ENCODE assay signal across 1 cellular context in the genomic region with DNA sequence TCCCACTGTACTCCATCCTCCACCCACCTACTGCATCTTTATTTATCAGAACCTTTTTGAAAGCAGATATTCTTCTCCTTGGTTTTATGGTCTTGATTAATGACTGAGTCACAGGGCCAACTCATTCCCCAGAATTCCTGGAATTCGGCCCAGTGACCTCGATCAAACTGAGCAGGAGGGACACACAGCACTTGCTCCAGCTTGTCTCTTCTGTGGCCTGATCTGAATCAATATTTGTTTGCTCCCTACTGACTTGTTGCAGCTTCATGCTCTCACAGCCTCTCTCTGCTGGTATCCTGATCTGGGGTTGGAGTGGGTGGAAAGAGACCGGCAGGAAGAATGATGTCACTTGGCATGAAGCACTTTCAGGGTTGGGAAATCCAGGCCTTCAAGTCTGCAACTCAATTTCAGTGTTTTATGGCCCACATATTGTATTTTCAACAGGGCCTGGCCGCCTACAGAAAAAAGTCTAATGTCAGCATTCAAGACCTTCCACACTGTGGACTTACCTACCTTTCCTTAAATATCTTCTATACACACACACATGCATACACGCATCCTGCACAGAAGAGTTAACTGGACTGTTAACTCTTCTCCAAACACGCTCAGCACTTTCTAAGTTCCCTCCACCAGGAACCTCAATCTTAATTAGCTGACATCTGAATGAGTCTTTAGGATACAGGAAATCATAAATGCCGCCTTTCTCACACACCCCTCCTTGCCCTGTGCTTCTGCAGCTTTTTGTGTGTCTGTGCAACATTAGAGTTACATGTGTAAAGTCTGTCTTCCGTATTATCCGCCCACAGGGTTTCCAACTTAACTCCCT.
TF ChIP-seq lines count a peak whose summit lies in the region.

No MANE protein-coding gene starts in this region.

TF ChIP-seq in HepG2, 621 proteins besides CTCF, POLR2A, EP300 and RAD21 (continued from another document and continues in another):
- TF ChIP-seq, protein P1, sequence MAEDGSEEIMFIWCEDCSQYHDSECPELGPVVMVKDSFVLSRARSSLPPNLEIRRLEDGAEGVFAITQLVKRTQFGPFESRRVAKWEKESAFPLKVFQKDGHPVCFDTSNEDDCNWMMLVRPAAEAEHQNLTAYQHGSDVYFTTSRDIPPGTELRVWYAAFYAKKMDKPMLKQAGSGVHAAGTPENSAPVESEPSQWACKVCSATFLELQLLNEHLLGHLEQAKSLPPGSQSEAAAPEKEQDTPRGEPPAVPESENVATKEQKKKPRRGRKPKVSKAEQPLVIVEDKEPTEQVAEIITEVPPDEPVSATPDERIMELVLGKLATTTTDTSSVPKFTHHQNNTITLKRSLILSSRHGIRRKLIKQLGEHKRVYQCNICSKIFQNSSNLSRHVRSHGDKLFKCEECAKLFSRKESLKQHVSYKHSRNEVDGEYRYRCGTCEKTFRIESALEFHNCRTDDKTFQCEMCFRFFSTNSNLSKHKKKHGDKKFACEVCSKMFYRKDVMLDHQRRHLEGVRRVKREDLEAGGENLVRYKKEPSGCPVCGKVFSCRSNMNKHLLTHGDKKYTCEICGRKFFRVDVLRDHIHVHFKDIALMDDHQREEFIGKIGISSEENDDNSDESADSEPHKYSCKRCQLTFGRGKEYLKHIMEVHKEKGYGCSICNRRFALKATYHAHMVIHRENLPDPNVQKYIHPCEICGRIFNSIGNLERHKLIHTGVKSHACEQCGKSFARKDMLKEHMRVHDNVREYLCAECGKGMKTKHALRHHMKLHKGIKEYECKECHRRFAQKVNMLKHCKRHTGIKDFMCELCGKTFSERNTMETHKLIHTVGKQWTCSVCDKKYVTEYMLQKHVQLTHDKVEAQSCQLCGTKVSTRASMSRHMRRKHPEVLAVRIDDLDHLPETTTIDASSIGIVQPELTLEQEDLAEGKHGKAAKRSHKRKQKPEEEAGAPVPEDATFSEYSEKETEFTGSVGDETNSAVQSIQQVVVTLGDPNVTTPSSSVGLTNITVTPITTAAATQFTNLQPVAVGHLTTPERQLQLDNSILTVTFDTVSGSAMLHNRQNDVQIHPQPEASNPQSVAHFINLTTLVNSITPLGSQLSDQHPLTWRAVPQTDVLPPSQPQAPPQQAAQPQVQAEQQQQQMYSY (CRISPR knock-in tag; IDR thresholded peaks at IDR 0.05) = no peak
- no peak for TF ChIP-seq SALL2 (CRISPR knock-in tag; IDR thresholded peaks at IDR 0.05)
- no peak for TF ChIP-seq TSC22D2 (CRISPR knock-in tag; IDR thresholded peaks at IDR 0.05; ENCODE audit: borderline replicate concordance)
- TF ChIP-seq, protein P2, sequence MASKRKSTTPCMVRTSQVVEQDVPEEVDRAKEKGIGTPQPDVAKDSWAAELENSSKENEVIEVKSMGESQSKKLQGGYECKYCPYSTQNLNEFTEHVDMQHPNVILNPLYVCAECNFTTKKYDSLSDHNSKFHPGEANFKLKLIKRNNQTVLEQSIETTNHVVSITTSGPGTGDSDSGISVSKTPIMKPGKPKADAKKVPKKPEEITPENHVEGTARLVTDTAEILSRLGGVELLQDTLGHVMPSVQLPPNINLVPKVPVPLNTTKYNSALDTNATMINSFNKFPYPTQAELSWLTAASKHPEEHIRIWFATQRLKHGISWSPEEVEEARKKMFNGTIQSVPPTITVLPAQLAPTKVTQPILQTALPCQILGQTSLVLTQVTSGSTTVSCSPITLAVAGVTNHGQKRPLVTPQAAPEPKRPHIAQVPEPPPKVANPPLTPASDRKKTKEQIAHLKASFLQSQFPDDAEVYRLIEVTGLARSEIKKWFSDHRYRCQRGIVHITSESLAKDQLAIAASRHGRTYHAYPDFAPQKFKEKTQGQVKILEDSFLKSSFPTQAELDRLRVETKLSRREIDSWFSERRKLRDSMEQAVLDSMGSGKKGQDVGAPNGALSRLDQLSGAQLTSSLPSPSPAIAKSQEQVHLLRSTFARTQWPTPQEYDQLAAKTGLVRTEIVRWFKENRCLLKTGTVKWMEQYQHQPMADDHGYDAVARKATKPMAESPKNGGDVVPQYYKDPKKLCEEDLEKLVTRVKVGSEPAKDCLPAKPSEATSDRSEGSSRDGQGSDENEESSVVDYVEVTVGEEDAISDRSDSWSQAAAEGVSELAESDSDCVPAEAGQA (IDR thresholded peaks at IDR 0.05; ENCODE audit: low read depth) = 0 out of 2 replicates have a peak, but pooled peaks have one; percentile 58
- TF ChIP-seq, protein P2 (CRISPR knock-in tag; IDR thresholded peaks at IDR 0.05; ENCODE audit: borderline replicate concordance) = no peak; the same call in 1 of the 2 replicates
- TF ChIP-seq POLR2AphosphoS5 (IDR thresholded peaks at IDR 0.05; ENCODE audit: low read depth, low read length) = no peak; the same call in 1 of the 2 replicates
- TF ChIP-seq, protein P3, sequence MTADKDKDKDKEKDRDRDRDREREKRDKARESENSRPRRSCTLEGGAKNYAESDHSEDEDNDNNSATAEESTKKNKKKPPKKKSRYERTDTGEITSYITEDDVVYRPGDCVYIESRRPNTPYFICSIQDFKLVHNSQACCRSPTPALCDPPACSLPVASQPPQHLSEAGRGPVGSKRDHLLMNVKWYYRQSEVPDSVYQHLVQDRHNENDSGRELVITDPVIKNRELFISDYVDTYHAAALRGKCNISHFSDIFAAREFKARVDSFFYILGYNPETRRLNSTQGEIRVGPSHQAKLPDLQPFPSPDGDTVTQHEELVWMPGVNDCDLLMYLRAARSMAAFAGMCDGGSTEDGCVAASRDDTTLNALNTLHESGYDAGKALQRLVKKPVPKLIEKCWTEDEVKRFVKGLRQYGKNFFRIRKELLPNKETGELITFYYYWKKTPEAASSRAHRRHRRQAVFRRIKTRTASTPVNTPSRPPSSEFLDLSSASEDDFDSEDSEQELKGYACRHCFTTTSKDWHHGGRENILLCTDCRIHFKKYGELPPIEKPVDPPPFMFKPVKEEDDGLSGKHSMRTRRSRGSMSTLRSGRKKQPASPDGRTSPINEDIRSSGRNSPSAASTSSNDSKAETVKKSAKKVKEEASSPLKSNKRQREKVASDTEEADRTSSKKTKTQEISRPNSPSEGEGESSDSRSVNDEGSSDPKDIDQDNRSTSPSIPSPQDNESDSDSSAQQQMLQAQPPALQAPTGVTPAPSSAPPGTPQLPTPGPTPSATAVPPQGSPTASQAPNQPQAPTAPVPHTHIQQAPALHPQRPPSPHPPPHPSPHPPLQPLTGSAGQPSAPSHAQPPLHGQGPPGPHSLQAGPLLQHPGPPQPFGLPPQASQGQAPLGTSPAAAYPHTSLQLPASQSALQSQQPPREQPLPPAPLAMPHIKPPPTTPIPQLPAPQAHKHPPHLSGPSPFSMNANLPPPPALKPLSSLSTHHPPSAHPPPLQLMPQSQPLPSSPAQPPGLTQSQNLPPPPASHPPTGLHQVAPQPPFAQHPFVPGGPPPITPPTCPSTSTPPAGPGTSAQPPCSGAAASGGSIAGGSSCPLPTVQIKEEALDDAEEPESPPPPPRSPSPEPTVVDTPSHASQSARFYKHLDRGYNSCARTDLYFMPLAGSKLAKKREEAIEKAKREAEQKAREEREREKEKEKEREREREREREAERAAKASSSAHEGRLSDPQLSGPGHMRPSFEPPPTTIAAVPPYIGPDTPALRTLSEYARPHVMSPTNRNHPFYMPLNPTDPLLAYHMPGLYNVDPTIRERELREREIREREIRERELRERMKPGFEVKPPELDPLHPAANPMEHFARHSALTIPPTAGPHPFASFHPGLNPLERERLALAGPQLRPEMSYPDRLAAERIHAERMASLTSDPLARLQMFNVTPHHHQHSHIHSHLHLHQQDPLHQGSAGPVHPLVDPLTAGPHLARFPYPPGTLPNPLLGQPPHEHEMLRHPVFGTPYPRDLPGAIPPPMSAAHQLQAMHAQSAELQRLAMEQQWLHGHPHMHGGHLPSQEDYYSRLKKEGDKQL (CRISPR knock-in tag; IDR thresholded peaks at IDR 0.05; ENCODE audit: low read depth) = peak; percentile 39; the same call in 1 of the 2 replicates
- TF ChIP-seq HMG20A (CRISPR knock-in tag; IDR thresholded peaks at IDR 0.05; ENCODE audit: borderline replicate concordance) = peak; percentile 87
- TF ChIP-seq, protein P4, sequence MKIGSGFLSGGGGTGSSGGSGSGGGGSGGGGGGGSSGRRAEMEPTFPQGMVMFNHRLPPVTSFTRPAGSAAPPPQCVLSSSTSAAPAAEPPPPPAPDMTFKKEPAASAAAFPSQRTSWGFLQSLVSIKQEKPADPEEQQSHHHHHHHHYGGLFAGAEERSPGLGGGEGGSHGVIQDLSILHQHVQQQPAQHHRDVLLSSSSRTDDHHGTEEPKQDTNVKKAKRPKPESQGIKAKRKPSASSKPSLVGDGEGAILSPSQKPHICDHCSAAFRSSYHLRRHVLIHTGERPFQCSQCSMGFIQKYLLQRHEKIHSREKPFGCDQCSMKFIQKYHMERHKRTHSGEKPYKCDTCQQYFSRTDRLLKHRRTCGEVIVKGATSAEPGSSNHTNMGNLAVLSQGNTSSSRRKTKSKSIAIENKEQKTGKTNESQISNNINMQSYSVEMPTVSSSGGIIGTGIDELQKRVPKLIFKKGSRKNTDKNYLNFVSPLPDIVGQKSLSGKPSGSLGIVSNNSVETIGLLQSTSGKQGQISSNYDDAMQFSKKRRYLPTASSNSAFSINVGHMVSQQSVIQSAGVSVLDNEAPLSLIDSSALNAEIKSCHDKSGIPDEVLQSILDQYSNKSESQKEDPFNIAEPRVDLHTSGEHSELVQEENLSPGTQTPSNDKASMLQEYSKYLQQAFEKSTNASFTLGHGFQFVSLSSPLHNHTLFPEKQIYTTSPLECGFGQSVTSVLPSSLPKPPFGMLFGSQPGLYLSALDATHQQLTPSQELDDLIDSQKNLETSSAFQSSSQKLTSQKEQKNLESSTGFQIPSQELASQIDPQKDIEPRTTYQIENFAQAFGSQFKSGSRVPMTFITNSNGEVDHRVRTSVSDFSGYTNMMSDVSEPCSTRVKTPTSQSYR (CRISPR knock-in tag; IDR thresholded peaks at IDR 0.05; ENCODE audit: borderline replicate concordance) = 0 out of 2 replicates have a peak, but pooled peaks have one; percentile 30
- TF ChIP-seq, protein P5, sequence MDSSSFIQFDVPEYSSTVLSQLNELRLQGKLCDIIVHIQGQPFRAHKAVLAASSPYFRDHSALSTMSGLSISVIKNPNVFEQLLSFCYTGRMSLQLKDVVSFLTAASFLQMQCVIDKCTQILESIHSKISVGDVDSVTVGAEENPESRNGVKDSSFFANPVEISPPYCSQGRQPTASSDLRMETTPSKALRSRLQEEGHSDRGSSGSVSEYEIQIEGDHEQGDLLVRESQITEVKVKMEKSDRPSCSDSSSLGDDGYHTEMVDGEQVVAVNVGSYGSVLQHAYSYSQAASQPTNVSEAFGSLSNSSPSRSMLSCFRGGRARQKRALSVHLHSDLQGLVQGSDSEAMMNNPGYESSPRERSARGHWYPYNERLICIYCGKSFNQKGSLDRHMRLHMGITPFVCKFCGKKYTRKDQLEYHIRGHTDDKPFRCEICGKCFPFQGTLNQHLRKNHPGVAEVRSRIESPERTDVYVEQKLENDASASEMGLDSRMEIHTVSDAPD (CRISPR knock-in tag; IDR thresholded peaks at IDR 0.05) = 0 out of 2 replicates have a peak, but pooled peaks have one; percentile 26
- TF ChIP-seq, protein P6, sequence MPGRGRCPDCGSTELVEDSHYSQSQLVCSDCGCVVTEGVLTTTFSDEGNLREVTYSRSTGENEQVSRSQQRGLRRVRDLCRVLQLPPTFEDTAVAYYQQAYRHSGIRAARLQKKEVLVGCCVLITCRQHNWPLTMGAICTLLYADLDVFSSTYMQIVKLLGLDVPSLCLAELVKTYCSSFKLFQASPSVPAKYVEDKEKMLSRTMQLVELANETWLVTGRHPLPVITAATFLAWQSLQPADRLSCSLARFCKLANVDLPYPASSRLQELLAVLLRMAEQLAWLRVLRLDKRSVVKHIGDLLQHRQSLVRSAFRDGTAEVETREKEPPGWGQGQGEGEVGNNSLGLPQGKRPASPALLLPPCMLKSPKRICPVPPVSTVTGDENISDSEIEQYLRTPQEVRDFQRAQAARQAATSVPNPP (CRISPR knock-in tag; IDR thresholded peaks at IDR 0.05) = 0 out of 2 replicates have a peak, but pooled peaks have one; percentile 32
- no peak for TF ChIP-seq ZNF296 (CRISPR knock-in tag; conservative IDR thresholded peaks at IDR 0.05)
- TF ChIP-seq IKZF4 (CRISPR knock-in tag; IDR thresholded peaks at IDR 0.05; ENCODE audit: borderline replicate concordance, low read depth, not compliant biosample characterization) = no peak
- TF ChIP-seq ZBTB3 (CRISPR knock-in tag; IDR thresholded peaks at IDR 0.05; ENCODE audit: borderline replicate concordance, low read depth) = no peak
- TF ChIP-seq DMAP1 (CRISPR knock-in tag; IDR thresholded peaks at IDR 0.05) = peak; percentile 73; the same call in 1 of the 2 replicates
- peak; percentile 42; the same call in 1 of the 2 replicates for TF ChIP-seq GABPB1 (CRISPR knock-in tag; IDR thresholded peaks at IDR 0.05)
- 0 out of 2 replicates have a peak, but pooled peaks have one; percentile 63 for TF ChIP-seq ZNF589 (CRISPR knock-in tag; conservative IDR thresholded peaks at IDR 0.05)
- TF ChIP-seq ZNF264 (CRISPR knock-in tag; IDR thresholded peaks at IDR 0.05) = peak; percentile 45; the same call in 1 of the 2 replicates
- peak; percentile 88; the same call in 1 of the 2 replicates for TF ChIP-seq ZKSCAN8 (CRISPR knock-in tag; IDR thresholded peaks at IDR 0.05; ENCODE audit: borderline replicate concordance)
- no peak for TF ChIP-seq ZNF207 (IDR thresholded peaks at IDR 0.05; ENCODE audit: borderline replicate concordance)
- TF ChIP-seq KLF9 (CRISPR knock-in tag; IDR thresholded peaks at IDR 0.05; ENCODE audit: low read depth) = no peak
- TF ChIP-seq MLLT10 (CRISPR knock-in tag; IDR thresholded peaks at IDR 0.05) = no peak
- 0 out of 2 replicates have a peak, but pooled peaks have one; percentile 58 for TF ChIP-seq HOXA5 (CRISPR knock-in tag; IDR thresholded peaks at IDR 0.05)
- TF ChIP-seq KDM2A (CRISPR knock-in tag; IDR thresholded peaks at IDR 0.05; ENCODE audit: borderline replicate concordance, low read depth) = peak; percentile 47; the same call in 1 of the 2 replicates
- TF ChIP-seq ZNF615 (CRISPR knock-in tag; IDR thresholded peaks at IDR 0.05; ENCODE audit: borderline replicate concordance) = no peak
- no peak for TF ChIP-seq TCF7L2 (IDR thresholded peaks at IDR 0.05; ENCODE audit: low read depth, low read length)
- peak; percentile 74 for TF ChIP-seq ZFY (CRISPR knock-in tag; IDR thresholded peaks at IDR 0.05)
- peak; percentile 83; the same call in 1 of the 2 replicates for TF ChIP-seq RCOR2 (CRISPR knock-in tag; IDR thresholded peaks at IDR 0.05)
